Comparison of ENCODE assay signal across 28 cellular contexts in genomic region chr1:178714453-178714852, GRCh38.
"Had no signal": no experiment of that assay in that cellular context is flagged by ENCODE, and none has a peak within 500 bp of the region (broad histone marks: within the 10 kb centered on the region; RNA-seq: fewer than 3 reads in every experiment).

No MANE protein-coding gene starts in this region.

- H3K9me3 ChIP-seq: heart right ventricle, lower lobe of right lung, mucosa of descending colon, pancreas, prostate gland, sigmoid colon, spleen, suprapubic skin, thoracic aorta, tibial artery, upper lobe of right lung had no signal

- H3K4me1 ChIP-seq: lower lobe of right lung, pancreas, prostate gland, sigmoid colon, suprapubic skin, tibial artery, upper lobe of right lung had no signal

- H2AFZ ChIP-seq: hepatocyte had no signal

- ATAC-seq: heart right ventricle; left cardiac atrium; left lobe of liver; lower lobe of right lung; mucosa of descending colon; naive thymus-derived CD4-positive, alpha-beta T cell; natural killer cell treated with Interleukin-12 subunit alpha and Interleukin-12 subunit beta and Interleukin-15 and Interleukin-18, amount 100 ng/mL, for 72 hours; pancreas; right cardiac atrium; stimulated activated effector memory CD8-positive, alpha-beta T cell treated with anti-CD3 and anti-CD28 coated beads, Interleukin-12 subunit alpha, Interleukin-12 subunit beta, amount 100 ng/mL, for 72 hours; upper lobe of right lung had no signal

- H3K4me3 ChIP-seq: heart right ventricle, hepatocyte, lower lobe of right lung, mucosa of descending colon, pancreas, prostate gland, sigmoid colon, spleen, suprapubic skin, thoracic aorta, tibial artery, upper lobe of right lung had no signal

- H3K79me2 ChIP-seq: hepatocyte had no signal

- H3K27me3 ChIP-seq: hepatocyte, pancreas, sigmoid colon, spleen, suprapubic skin, tibial artery, upper lobe of right lung had no signal

- H3K27ac ChIP-seq: heart right ventricle, hepatocyte, lower lobe of right lung, pancreas, prostate gland, sigmoid colon, spleen, suprapubic skin, thoracic aorta, tibial artery, upper lobe of right lung had no signal

- H3K4me2 ChIP-seq: hepatocyte had no signal

- H3K36me3 ChIP-seq: heart right ventricle, lower lobe of right lung, pancreas, prostate gland, sigmoid colon, spleen, suprapubic skin, thoracic aorta, tibial artery, upper lobe of right lung had no signal

- DNase-seq: heart right ventricle; kidney glomerular epithelial cell; left cardiac atrium; lower lobe of right lung; midbrain; mucosa of descending colon; naive thymus-derived CD4-positive, alpha-beta T cell; nucleus accumbens; pancreas; posterior cingulate gyrus; retina; right cardiac atrium; sigmoid colon; small intestine; spleen; stimulated activated CD4-positive, alpha-beta T cell treated with anti-CD3 and anti-CD28 coated beads, Interleukin-4, amount 100 ng/mL, for 24 hours; stimulated activated naive CD4-positive, alpha-beta T cell; tibial artery; upper lobe of right lung had no signal

- FAIRE-seq: keratinocyte, pancreas, small intestine, urothelium cell line had no signal
